Comparison of ENCODE assay signal across 27 cellular contexts in genomic region chr4:164359881-164360280, GRCh38.
DNase-seq lines count a peak whose midpoint lies in the region; TF ChIP-seq lines count a peak whose summit lies in the region.
"Had no signal": no experiment of that assay in that cellular context is flagged by ENCODE, and none has a peak within 500 bp of the region (broad histone marks: within the 10 kb centered on the region; RNA-seq: fewer than 3 reads in every experiment).

No MANE protein-coding gene starts in this region.

- H2BK5ac ChIP-seq in trophoblast cell (ENCODE audit: low read depth, low read length, poor library complexity): no peak overlapping the region

- H2AK5ac ChIP-seq in trophoblast cell (ENCODE audit: low read length): no peak overlapping the region

- no peak overlapping the region for H3K9ac ChIP-seq in trophoblast cell (ENCODE audit: low read length)
- H3K9ac ChIP-seq: BLaER1; BLaER1 treated with 17β-estradiol and CSF1 and Interleukin-3, amounts not matched to agents 10 nM and 100 nM had no signal

- H4K91ac ChIP-seq in trophoblast cell (ENCODE audit: low read depth, low read length): no peak overlapping the region

- no peak overlapping the region for H4K8ac ChIP-seq in trophoblast cell (ENCODE audit: low read depth, low read length)

- WGBS in trophoblast cell (ENCODE audit: extremely low coverage, insufficient coverage, insufficient read length): no CpG with 5 or more reads among the region's 6 CpGs
- WGBS in suprapubic skin: 77% methylated on average over 6 of the region's 6 CpGs

- peaks cover 1% of the 10 kb centered on the region for H3K9me3 ChIP-seq in trophoblast cell (ENCODE audit: insufficient read depth, low read depth, low read length)
- no peaks in the 10 kb centered on the region for H3K9me3 ChIP-seq in suprapubic skin
- H3K9me3 ChIP-seq: A549; BE2C; BLaER1; BLaER1 treated with 17β-estradiol and CSF1 and Interleukin-3, amounts not matched to agents 10 nM and 100 nM; Caco-2 had no signal

- H3K4ac ChIP-seq in trophoblast cell (ENCODE audit: low read depth, low read length): no peak overlapping the region

- no peak overlapping the region for H3K18ac ChIP-seq in trophoblast cell (ENCODE audit: low read length)

- no peak overlapping the region for H3K4me2 ChIP-seq in trophoblast cell (ENCODE audit: low read length)
- H3K4me2 ChIP-seq: A549, BLaER1 had no signal

- H3K36me3 ChIP-seq in trophoblast cell (ENCODE audit: control insufficient read depth in 1 of 2, insufficient read depth in 2 of 2, low read length in 2 of 2): no peaks in the 10 kb centered on the region
- H3K36me3 ChIP-seq in suprapubic skin: no peaks in the 10 kb centered on the region
- H3K36me3 ChIP-seq: BE2C; BLaER1; BLaER1 treated with 17β-estradiol and CSF1 and Interleukin-3, amounts not matched to agents 10 nM and 100 nM had no signal

- H3K27me3 ChIP-seq in trophoblast cell (ENCODE audit: insufficient read depth, low read length) (no peaks in the 10 kb centered on the region), suprapubic skin (no peaks in the 10 kb centered on the region)
- H3K27me3 ChIP-seq: BE2C; BLaER1; BLaER1 treated with 17β-estradiol and CSF1 and Interleukin-3, amounts not matched to agents 10 nM and 100 nM had no signal

- TF ChIP-seq CTCF in suprapubic skin (IDR thresholded peaks at IDR 0.05): no peak

- no peaks in the 10 kb centered on the region for H3K79me2 ChIP-seq in trophoblast cell (ENCODE audit: control insufficient read depth, insufficient read depth, low read length, poor library complexity)

- no peak overlapping the region for H2BK12ac ChIP-seq in trophoblast cell (ENCODE audit: low read length)

- H3K14ac ChIP-seq in trophoblast cell (ENCODE audit: low read length): no peak overlapping the region

- no peak for TF ChIP-seq EP300 in suprapubic skin (IDR thresholded peaks at IDR 0.05)

- H3K4me3 ChIP-seq in trophoblast cell (ENCODE audit: low read depth, low read length) (no peak overlapping the region), suprapubic skin (no peak overlapping the region)
- H3K4me3 ChIP-seq: A549; BLaER1; BLaER1 treated with 17β-estradiol and CSF1 and Interleukin-3, amounts not matched to agents 10 nM and 100 nM had no signal

- no peak overlapping the region for H2AFZ ChIP-seq in trophoblast cell (ENCODE audit: insufficient read depth, low read length, poor library complexity)

- H3K27ac ChIP-seq in trophoblast cell (ENCODE audit: low read depth, low read length) (no peak overlapping the region), suprapubic skin (no peak overlapping the region)
- H3K27ac ChIP-seq: 22Rv1; A549; BLaER1; BLaER1 treated with 17β-estradiol and CSF1 and Interleukin-3, amounts not matched to agents 10 nM and 100 nM; C4-2B had no signal

- no peak overlapping the region for H3K23ac ChIP-seq in trophoblast cell (ENCODE audit: low read length)

- H3K79me1 ChIP-seq in trophoblast cell (ENCODE audit: low read length): no peaks in the 10 kb centered on the region

- H3K4me1 ChIP-seq in trophoblast cell (ENCODE audit: control insufficient read depth in 1 of 2, insufficient read depth in 2 of 2, low read length in 2 of 2) (no peaks in the 10 kb centered on the region), suprapubic skin (no peaks in the 10 kb centered on the region)
- H3K4me1 ChIP-seq: A549; BE2C; BLaER1; BLaER1 treated with 17β-estradiol and CSF1 and Interleukin-3, amounts not matched to agents 10 nM and 100 nM; Caco-2 had no signal

- no peak overlapping the region for H4K12ac ChIP-seq in trophoblast cell (ENCODE audit: low read depth, low read length)

- DNase-seq in trophoblast cell (peak; percentile 67 to 76), suprapubic skin (ENCODE audit: low spot score in 2 of 2) (no peak)
- DNase-seq: 8988T; ACHN; AML-193; BE2C; C1 segment of cervical spinal cord; Caco-2; Calu3; CD4-positive, alpha-beta memory T cell; CD4-positive, alpha-beta T cell; CD4-positive, CD25-positive, alpha-beta regulatory T cell; CD8-positive, alpha-beta memory T cell; CD8-positive, alpha-beta T cell; COR-L47; DMS 273 treated with DMSO at 0.1 percent for 48 hours; DMS153; DMS53; DMS79; DMS79 treated with DMSO at 0.1 percent for 48 hours; DND-41; EL had no signal

- no peak overlapping the region for H2BK120ac ChIP-seq in trophoblast cell (ENCODE audit: insufficient read depth, low read length, poor library complexity)

- TF ChIP-seq POLR2A in suprapubic skin (IDR thresholded peaks at IDR 0.05): no peak

Comparison
In these comparisons a context has a peak if more than half of its experiments do, and no peak if none do; other contexts are left out.
1. DNase-seq: peak in trophoblast cell (2 of 2); none in suprapubic skin (0 of 2).